Comparison of ENCODE assay signal across 13 cellular contexts in genomic region chr13:50376895-50377575, GRCh38.
DNase-seq lines count a peak whose midpoint lies in the region; ATAC-seq and TF ChIP-seq lines count a peak whose summit lies in the region.
"Had no signal": no experiment of that assay in that cellular context is flagged by ENCODE, and none has a peak within 500 bp of the region (broad histone marks: within the 10 kb centered on the region; RNA-seq: fewer than 3 reads in every experiment).

No MANE protein-coding gene starts in this region.

- H2AFZ ChIP-seq in OCI-LY1 (ENCODE audit: low read length) = peak overlapping the region; percentile 38; the same call in 1 of the 2 replicates

- no peak overlapping the region for H3K4me3 Mint-ChIP-seq in endothelial cell (ENCODE audit: unreplicated experiment)

- no peaks in the 10 kb centered on the region for H4K20me1 ChIP-seq in OCI-LY1 (ENCODE audit: insufficient read depth, low read length)
- H4K20me1 ChIP-seq: BLaER1 treated with 17β-estradiol and CSF1 and Interleukin-3, amounts not matched to agents 10 nM and 100 nM had no signal

- peak; percentile 19; the same call in 1 of the 2 replicates for TF ChIP-seq CTCF in OCI-LY1 (IDR thresholded peaks at IDR 0.05; ENCODE audit: low read length)
- TF ChIP-seq CTCF in endothelial cell (IDR thresholded peaks at IDR 0.05; ENCODE audit: unreplicated experiment) = no peak
- TF ChIP-seq CTCF in lower lobe of right lung (IDR thresholded peaks at IDR 0.05) = no peak

- peaks cover 4% of the 10 kb centered on the region for H3K27me3 Mint-ChIP-seq in endothelial cell (ENCODE audit: unreplicated experiment)

- H3K9me3 ChIP-seq in OCI-LY1 (ENCODE audit: low read length) = peaks cover 23% of the 10 kb centered on the region
- H3K9me3 ChIP-seq in lower lobe of right lung = peaks cover 15% of the 10 kb centered on the region

- ATAC-seq in lower lobe of right lung (peak; percentile 31 to 49), HG03460 (IDR thresholded peaks at IDR 0.05; ENCODE audit: unreplicated experiment) (no peak), GM21515 (IDR thresholded peaks at IDR 0.05; ENCODE audit: unreplicated experiment) (no peak)
- ATAC-seq: activated CD4-positive, CD25-positive, alpha-beta regulatory T cell treated with anti-CD3 and anti-CD28 coated beads, Interleukin-2, amount 50 U/mL, for 24 hours had no signal

- H3K36me3 Mint-ChIP-seq in endothelial cell (ENCODE audit: low read depth, unreplicated experiment) = peaks cover 8% of the 10 kb centered on the region

- H3K9ac ChIP-seq in OCI-LY1 (ENCODE audit: low read length) = peak overlapping the region; percentile 7; the same call in 1 of the 2 replicates
- H3K9ac ChIP-seq: BLaER1 treated with 17β-estradiol and CSF1 and Interleukin-3, amounts not matched to agents 10 nM and 100 nM had no signal

- peak; percentile 30 for DNase-seq in H7
- no peak for DNase-seq in endothelial cell (ENCODE audit: low spot score)
- DNase-seq in lower lobe of right lung = no peak
- DNase-seq in T-helper 2 cell = no peak
- no peak for DNase-seq in stimulated activated CD4-positive, alpha-beta T cell treated with anti-CD3 and anti-CD28 coated beads, Interleukin-4, amount 100 ng/mL, for 24 hours
- DNase-seq: aorta, NCI-H2171, SHP77 had no signal

- H3K4me3 ChIP-seq in H7 (ENCODE audit: insufficient read depth, low read depth, low read length) (no peak overlapping the region), OCI-LY1 (ENCODE audit: low read depth, low read length, poor library complexity, severe bottlenecking) (no peak overlapping the region), lower lobe of right lung (no peak overlapping the region)
- H3K4me3 ChIP-seq: BLaER1 treated with 17β-estradiol and CSF1 and Interleukin-3, amounts not matched to agents 10 nM and 100 nM had no signal

- intact Hi-C loops in lower lobe of right lung (cut with DNase I) = no loop called here

- no peaks in the 10 kb centered on the region for H3F3A ChIP-seq in OCI-LY1 (ENCODE audit: insufficient read depth, low read length)

- peak overlapping the region; percentile 22 for H3K27ac Mint-ChIP-seq in endothelial cell (ENCODE audit: unreplicated experiment)

- H3K4me1 Mint-ChIP-seq in endothelial cell (ENCODE audit: unreplicated experiment) = peaks cover 8% of the 10 kb centered on the region

- H3K27ac ChIP-seq in OCI-LY1 (ENCODE audit: low read depth, low read length, poor library complexity, severe bottlenecking) = peak overlapping the region; percentile 50
- H3K27ac ChIP-seq in lower lobe of right lung = no peak overlapping the region
- H3K27ac ChIP-seq: BLaER1 treated with 17β-estradiol and CSF1 and Interleukin-3, amounts not matched to agents 10 nM and 100 nM had no signal

- no peaks in the 10 kb centered on the region for H3K9me2 ChIP-seq in OCI-LY1 (ENCODE audit: low read depth, low read length)

- no peaks in the 10 kb centered on the region for H3K9me3 Mint-ChIP-seq in endothelial cell (ENCODE audit: unreplicated experiment)

- no peaks in the 10 kb centered on the region for H3K79me2 ChIP-seq in OCI-LY1 (ENCODE audit: insufficient read depth, low read length)

- H3K4me2 ChIP-seq in OCI-LY1 (ENCODE audit: low read length) = peak overlapping the region; percentile 23; the same call in 1 of the 2 replicates
- H3K4me2 ChIP-seq: BLaER1 treated with 17β-estradiol and CSF1 and Interleukin-3, amounts not matched to agents 10 nM and 100 nM had no signal

- H3K36me3 ChIP-seq in H7 (replicated peaks; ENCODE audit: control insufficient read depth, insufficient read depth, low read length) = no peaks in the 10 kb centered on the region
- no peaks in the 10 kb centered on the region; the same call in 1 of the 2 replicates for H3K36me3 ChIP-seq in OCI-LY1 (ENCODE audit: insufficient read depth, low read length)
- no peaks in the 10 kb centered on the region for H3K36me3 ChIP-seq in lower lobe of right lung

- H3K27me3 ChIP-seq in H7 (ENCODE audit: control insufficient read depth, insufficient read depth, low read length) (no peaks in the 10 kb centered on the region), OCI-LY1 (ENCODE audit: insufficient read depth, low read length) (no peaks in the 10 kb centered on the region), lower lobe of right lung (ENCODE audit: low read depth) (no peaks in the 10 kb centered on the region)
- H3K27me3 ChIP-seq: BLaER1 treated with 17β-estradiol and CSF1 and Interleukin-3, amounts not matched to agents 10 nM and 100 nM had no signal

- H3K4me1 ChIP-seq in OCI-LY1 (ENCODE audit: insufficient read depth, low read length, severe bottlenecking) (peaks cover 37% of the 10 kb centered on the region), lower lobe of right lung (no peaks in the 10 kb centered on the region)
- H3K4me1 ChIP-seq: BLaER1 treated with 17β-estradiol and CSF1 and Interleukin-3, amounts not matched to agents 10 nM and 100 nM had no signal

Comparison
In these comparisons a context has a peak if more than half of its experiments do, and no peak if none do; other contexts are left out.
1. ATAC-seq: peak in lower lobe of right lung (2 of 2); none in HG03460 (single experiment) and GM21515 (single experiment).